ENCODE assay signal across 8 cellular contexts in genomic region chr2:219627105-219628100, GRCh38. TPM values are rescaled to one million over a fixed set of nuclear protein-coding genes. Genes with fewer than 3 reads are reported as not detected.
A peak's percentile ranks its signal among the peaks of the same experiment; 100 is the strongest.
DNase-seq lines count a peak whose midpoint lies in the region; ATAC-seq, FAIRE-seq and TF ChIP-seq lines count a peak whose summit lies in the region.

SLC4A3 (plus strand) TSS chr2:219627630; CDS start chr2:219627993, 363 bp downstream.

- H3K4me3 ChIP-seq in BE2C (ENCODE audit: low read depth, low read length) (peak within 1 kb of the TSS; percentile 61), gastroesophageal sphincter (peak within 1 kb of the TSS; percentile 51 to 79), pancreas (peak within 1 kb of the TSS; percentile 37 to 64 (median 54))

- H3K27ac ChIP-seq in gastroesophageal sphincter = peak within 1 kb of the TSS in 3 of 4 donors; percentile 66 to 77 (median 71)
- no peak within 1 kb of the TSS for H3K27ac ChIP-seq in pancreas

- peaks cover 42% of the 10 kb centered on the region for H3K27me3 Mint-ChIP-seq in activated T-cell treated with anti-CD3 and anti-CD28 coated beads, Interleukin-2, amount 50 U/mL, for 4 hours (ENCODE audit: low read depth)

- peaks cover 6% of the 10 kb centered on the region for H3K4me1 Mint-ChIP-seq in activated T-cell treated with anti-CD3 and anti-CD28 coated beads, Interleukin-2, amount 50 U/mL, for 4 hours (ENCODE audit: low read depth)

- FAIRE-seq in pancreas (lab: Jason Lieb, UNC) = no peak

- peaks cover 4% of the 10 kb centered on the region for H3K4me1 ChIP-seq in BE2C
- H3K4me1 ChIP-seq in gastroesophageal sphincter = peaks cover 0 to 22% (median 6%) of the 10 kb centered on the region in 3 donors
- no peaks in the 10 kb centered on the region for H3K4me1 ChIP-seq in pancreas

- peak within 1 kb of the TSS; percentile 72 for H3K4me3 Mint-ChIP-seq in activated T-cell treated with anti-CD3 and anti-CD28 coated beads, Interleukin-2, amount 50 U/mL, for 4 hours

- H3K27me3 ChIP-seq in BE2C = no peaks in the 10 kb centered on the region
- H3K27me3 ChIP-seq in gastroesophageal sphincter = no peaks in the 10 kb centered on the region
- H3K27me3 ChIP-seq in pancreas = no peaks in the 10 kb centered on the region

- ATAC-seq in HG02798 (IDR thresholded peaks at IDR 0.05; ENCODE audit: poor library complexity, unreplicated experiment) (peak; percentile 39), gastroesophageal sphincter (peak; percentile 74), pancreas (peak; percentile 63 to 84 (median 78)), GM18511 (IDR thresholded peaks at IDR 0.05; ENCODE audit: unreplicated experiment) (no peak)
- ATAC-seq in activated T-cell treated with anti-CD3 and anti-CD28 coated beads, Interleukin-2, amount 50 U/mL, for 4 hours = peak; percentile 70 to 77

- DNase-seq in BE2C = peak; percentile 54
- DNase-seq in activated T-cell treated with anti-CD3 and anti-CD28 coated beads, Interleukin-2, amount 50 U/mL, for 4 hours = no peak
- peak in 3 of 6 donors; percentile 21 to 77 (median 59) for DNase-seq in pancreas
- DNase-seq in SKM-1 (lab: John Stamatoyannopoulos, UW; ENCODE audit: unreplicated experiment) = no peak
- DNase-seq in midbrain (lab: John Stamatoyannopoulos, UW) = no peak

- TF ChIP-seq EP300 in gastroesophageal sphincter (IDR thresholded peaks at IDR 0.05) = no peak

- TF ChIP-seq CTCF in BE2C (IDR thresholded peaks at IDR 0.05; ENCODE audit: low read depth, low read length) (no peak), gastroesophageal sphincter (IDR thresholded peaks at IDR 0.05) (peak in 1 of 4 experiments; percentile 23), pancreas (IDR thresholded peaks at IDR 0.05) (no peak)

- intact Hi-C loops in pancreas (cut with DNase I) = no loop called here

- H3K36me3 ChIP-seq in BE2C = no peaks in the 10 kb centered on the region
- H3K36me3 ChIP-seq in gastroesophageal sphincter = peaks cover 0 to 6% of the 10 kb centered on the region in 2 donors
- H3K36me3 ChIP-seq in pancreas = no peaks in the 10 kb centered on the region

- H3K9me3 ChIP-seq in BE2C (no peaks in the 10 kb centered on the region), gastroesophageal sphincter (no peaks in the 10 kb centered on the region), pancreas (no peaks in the 10 kb centered on the region)

- 29 to 31% methylated on average over 2 to 7 of the region's 103 CpGs for WGBS in gastroesophageal sphincter (ENCODE audit: low coverage in 1 of 2), 2 donors
- WGBS in pancreas, 2 donors = 1 to 3% methylated on average over 39 to 103 of the region's 103 CpGs

- H3K9me3 Mint-ChIP-seq in activated T-cell treated with anti-CD3 and anti-CD28 coated beads, Interleukin-2, amount 50 U/mL, for 4 hours = no peaks in the 10 kb centered on the region

- TF ChIP-seq POLR2A in gastroesophageal sphincter (IDR thresholded peaks at IDR 0.05) = peak in 1 of 2 donors; percentile 20

- no peaks in the 10 kb centered on the region for H3K36me3 Mint-ChIP-seq in activated T-cell treated with anti-CD3 and anti-CD28 coated beads, Interleukin-2, amount 50 U/mL, for 4 hours (ENCODE audit: insufficient read depth)

RNA-seq across cellular contexts. Expression of gene SLC4A3, which starts in this region (rescaled TPM):
- 28.9 TPM for polyA plus RNA-seq in BE2C (2012; ENCODE audit: insufficient read depth, insufficient read length, low read depth)
- under 1 TPM in 2 of 3 donors, not detected in 1; 0.05 to 0.15 TPM for total RNA-seq in activated T-cell treated with anti-CD3 and anti-CD28 coated beads, Interleukin-2, amount 50 U/mL, for 4 hours
- total RNA-seq in gastroesophageal sphincter = 10 to 100 TPM; 10.4 to 30.6 (median 12.4) TPM
- 1 to 10 TPM; 1.4 to 6.1 (median 2.4) TPM for total RNA-seq in pancreas
- 10 to 100 TPM in 1 of 2 donors, 1 to 10 TPM in 1; 9.9 to 10.2 TPM for polyA plus RNA-seq in pancreas

Comparison
In these comparisons a context has a peak if more than half of its experiments do, and no peak if none do; other contexts are left out.
1. Peak in ATAC-seq in activated T-cell treated with anti-CD3 and anti-CD28 coated beads, Interleukin-2, amount 50 U/mL, for 4 hours; RNA of the gene not detected or under 1 TPM.
2. H3K27ac ChIP-seq: peak in gastroesophageal sphincter (3 of 4); none in pancreas (0 of 4).
3. Peak in every context shown above with its lines, with median percentiles within 50 percentile points of each other: H3K4me3 ChIP-seq.